In genomic region chr9:126386088-126386487, GRCh38 we compare ENCODE assay signal across 9 cellular contexts. TPM values are rescaled to one million over a fixed set of nuclear protein-coding genes. Genes with fewer than 3 reads are reported as not detected.
A peak's percentile ranks its signal among the peaks of the same experiment; 100 is the strongest.
DNase-seq lines count a peak whose midpoint lies in the region; TF ChIP-seq lines count a peak whose summit lies in the region.
"Had no signal": no experiment of that assay in that cellular context is flagged by ENCODE, and none has a peak within 500 bp of the region (broad histone marks: within the 10 kb centered on the region; RNA-seq: fewer than 3 reads in every experiment).

No MANE protein-coding gene starts in this region.

- no peak overlapping the region for H3K27ac Mint-ChIP-seq in Calu3 (ENCODE audit: unreplicated experiment)
- no peak overlapping the region for H3K27ac Mint-ChIP-seq in nephron progenitor cell

- no peak overlapping the region for H3K27ac ChIP-seq in A673 (ENCODE audit: low read depth, low read length, poor library complexity, severe bottlenecking)

- intact Hi-C loops in A673 (cut with micrococcal nuclease; ENCODE audit: unreplicated experiment) (no loop called here), Calu3 (cut with micrococcal nuclease; ENCODE audit: unreplicated experiment) (no loop called here)

- H3K4me3 Mint-ChIP-seq in Calu3 (ENCODE audit: low read depth, unreplicated experiment) (no peak overlapping the region), nephron progenitor cell (no peak overlapping the region)

- H3K9me3 ChIP-seq in A673 (ENCODE audit: low read depth, low read length, poor library complexity, severe bottlenecking): no peaks in the 10 kb centered on the region

- no peaks in the 10 kb centered on the region for H3K27me3 ChIP-seq in A673 (replicated peaks; ENCODE audit: insufficient read depth, low read depth, low read length, poor library complexity)

- H3K4me1 ChIP-seq in A673 (ENCODE audit: insufficient read depth, low read length, poor library complexity, severe bottlenecking): peaks cover 6% of the 10 kb centered on the region

- no peak for DNase-seq in A673 (ENCODE audit: low spot score)
- peak; percentile 48 for DNase-seq in SW480 (ENCODE audit: low spot score)
- peak; percentile 60 to 70 for DNase-seq in hippocampal formation (lab: John Stamatoyannopoulos, UW)
- DNase-seq in activated CD4-positive, CD25-positive, alpha-beta regulatory T cell treated with anti-CD3 and anti-CD28 coated beads, Interleukin-2, amount 50 U/mL, for 72 hours: no peak
- DNase-seq in Calu3: no peak
- no peak for DNase-seq in nephron progenitor cell
- DNase-seq in EL: no peak
- DNase-seq: activated CD4-positive, alpha-beta T cell treated with anti-CD3 and anti-CD28 coated beads for 48 hours had no signal

- CTCF ChIA-PET in A673 (lab: Charles Lee) (no interaction called here), Calu3 (lab: Charles Lee) (interaction anchor here (0.5 kb wide), 1 partner anchor 165 kb away, joined by 3 read pairs; no protein-coding TSS in a partner anchor)

- peaks cover 8% of the 10 kb centered on the region for H3K36me3 ChIP-seq in A673 (ENCODE audit: insufficient read depth, low read length, poor library complexity, severe bottlenecking)

- no peak overlapping the region for H3K4me3 ChIP-seq in A673 (ENCODE audit: low read depth, low read length, poor library complexity, severe bottlenecking)

- H3K9me3 Mint-ChIP-seq in Calu3 (ENCODE audit: low read depth, unreplicated experiment) (no peaks in the 10 kb centered on the region), nephron progenitor cell (no peaks in the 10 kb centered on the region)

- H3K4me1 Mint-ChIP-seq in Calu3 (ENCODE audit: low read depth, unreplicated experiment): no peaks in the 10 kb centered on the region
- peaks cover 25% of the 10 kb centered on the region for H3K4me1 Mint-ChIP-seq in nephron progenitor cell

- H3K36me3 Mint-ChIP-seq in Calu3 (ENCODE audit: insufficient read depth, unreplicated experiment) (no peaks in the 10 kb centered on the region), nephron progenitor cell (ENCODE audit: low read depth) (peaks cover 33% of the 10 kb centered on the region)

- H3K27me3 Mint-ChIP-seq in Calu3 (ENCODE audit: unreplicated experiment) (no peaks in the 10 kb centered on the region), nephron progenitor cell (ENCODE audit: low read depth, poor library complexity) (no peaks in the 10 kb centered on the region)

- TF ChIP-seq CTCF in A673 (conservative IDR thresholded peaks at IDR 0.05; ENCODE audit: low read depth, low read length): peak; percentile 35; the same call in 1 of the 2 replicates
- peak; percentile 30; the same call in 1 of the 3 replicates for TF ChIP-seq CTCF in GM12872 (IDR thresholded peaks at IDR 0.05; ENCODE audit: insufficient read depth, low read depth, low read length)
- TF ChIP-seq CTCF in Calu3 (IDR thresholded peaks at IDR 0.05; ENCODE audit: unreplicated experiment): no peak
- TF ChIP-seq CTCF in nephron progenitor cell (IDR thresholded peaks at IDR 0.05): no peak

- BruUV-seq in A673 (replicated peaks; lab: Mats Ljungman, UMichigan) (no TSS peak), Calu3 (replicated peaks; lab: Mats Ljungman, UMichigan) (no TSS peak)

- POLR2A ChIA-PET in A673 (lab: Charles Lee; ENCODE audit: low non-redundant PET): no interaction called here

RNA-seq across cellular contexts. Expression of gene MVB12B, which starts 59.5 kb away (rescaled TPM):
- 12.3 and 17.9 TPM in 2 replicates for total RNA-seq in A673 (2021)
- 4.1 and 4.5 TPM in 2 replicates for total RNA-seq in Calu3 (2022)

Comparison
In these comparisons a context has a peak if more than half of its experiments do, and no peak if none do; other contexts are left out.
1. DNase-seq: peak in SW480 (single experiment) and hippocampal formation (2 of 2); none in A673 (single experiment), activated CD4-positive, CD25-positive, alpha-beta regulatory T cell treated with anti-CD3 and anti-CD28 coated beads, Interleukin-2, amount 50 U/mL, for 72 hours (single experiment), Calu3 (single experiment), nephron progenitor cell (single experiment) and EL (single experiment).
2. CTCF ChIP-seq: peak in A673 (single experiment) and GM12872 (single experiment); none in Calu3 (single experiment) and nephron progenitor cell (single experiment).